ENCODE assay signal across 18 cellular contexts in the genomic region with DNA sequence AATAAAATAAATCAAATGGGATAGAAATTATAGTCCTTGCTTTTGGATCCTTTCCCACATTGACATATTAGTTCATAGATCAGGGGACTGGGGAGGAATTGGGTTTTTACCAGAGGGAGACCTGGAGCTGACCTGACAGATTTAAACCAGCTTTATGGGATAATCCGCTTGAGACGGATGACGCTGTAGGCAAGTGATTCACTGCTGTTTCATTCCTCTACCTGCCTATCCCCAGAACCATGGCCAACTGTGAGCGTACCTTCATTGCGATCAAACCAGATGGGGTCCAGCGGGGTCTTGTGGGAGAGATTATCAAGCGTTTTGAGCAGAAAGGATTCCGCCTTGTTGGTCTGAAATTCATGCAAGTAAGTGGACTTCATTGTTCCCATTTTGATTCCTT. TPM values are rescaled to one million over a fixed set of nuclear protein-coding genes. Genes with fewer than 3 reads are reported as not detected.
DNase-seq lines count a peak whose midpoint lies in the region; ATAC-seq and TF ChIP-seq lines count a peak whose summit lies in the region.
"Had no signal": no experiment of that assay in that cellular context is flagged by ENCODE, and none has a peak within 500 bp of the region (broad histone marks: within the 10 kb centered on the region; RNA-seq: fewer than 3 reads in every experiment).

No MANE protein-coding gene starts in this region.

- ATAC-seq in activated CD4-positive, alpha-beta T cell treated with anti-CD3 and anti-CD28 coated beads for 36 hours: no peak
- no peak for ATAC-seq in HG03457 (IDR thresholded peaks at IDR 0.05; ENCODE audit: unreplicated experiment)
- ATAC-seq: activated T-helper 17 cell treated with anti-CD3 and anti-CD28 coated beads, Interleukin-2, amount 50 U/mL, for 72 hours; CD8-positive, alpha-beta T cell had no signal

- H3K9me3 Mint-ChIP-seq in activated CD4-positive, alpha-beta T cell treated with anti-CD3 and anti-CD28 coated beads for 36 hours (ENCODE audit: low read depth): no peaks in the 10 kb centered on the region
- no peaks in the 10 kb centered on the region for H3K9me3 Mint-ChIP-seq in activated CD4-positive, alpha-beta T cell treated with anti-CD3 and anti-CD28 coated beads, Interleukin-2, amount 10 ng/mL, durations not matched to agents 24 days and 14 days
- H3K9me3 Mint-ChIP-seq: activated T-helper 17 cell treated with anti-CD3 and anti-CD28 coated beads, Interleukin-2, amount 50 U/mL, for 72 hours; CD8-positive, alpha-beta T cell; HFFc6; mesothelial cell of epicardium had no signal

- H3K27me3 Mint-ChIP-seq in activated CD4-positive, alpha-beta T cell treated with anti-CD3 and anti-CD28 coated beads for 36 hours: no peaks in the 10 kb centered on the region
- H3K27me3 Mint-ChIP-seq in activated CD4-positive, alpha-beta T cell treated with anti-CD3 and anti-CD28 coated beads, Interleukin-2, amount 10 ng/mL, durations not matched to agents 24 days and 14 days: no peaks in the 10 kb centered on the region
- H3K27me3 Mint-ChIP-seq: activated T-helper 17 cell treated with anti-CD3 and anti-CD28 coated beads, Interleukin-2, amount 50 U/mL, for 72 hours had no signal

- peak overlapping the region; percentile 98 for H3K4me3 ChIP-seq in HFF-Myc (replicated peaks; ENCODE audit: low read depth, low read length)
- H3K4me3 ChIP-seq in osteoblast (ENCODE audit: insufficient read depth, low read length): no peak overlapping the region
- H3K4me3 ChIP-seq: uterus had no signal

- peak overlapping the region; percentile 19 for H3K27ac Mint-ChIP-seq in activated CD4-positive, alpha-beta T cell treated with anti-CD3 and anti-CD28 coated beads for 36 hours
- no peak overlapping the region for H3K27ac Mint-ChIP-seq in activated CD4-positive, alpha-beta T cell treated with anti-CD3 and anti-CD28 coated beads, Interleukin-2, amount 10 ng/mL, durations not matched to agents 24 days and 14 days
- H3K27ac Mint-ChIP-seq: activated T-helper 17 cell treated with anti-CD3 and anti-CD28 coated beads, Interleukin-2, amount 50 U/mL, for 72 hours; CD8-positive, alpha-beta T cell; HFFc6; mesothelial cell of epicardium had no signal

- TF ChIP-seq CTCF in HFF-Myc (IDR thresholded peaks at IDR 0.05; ENCODE audit: low read depth, low read length, missing control alignments) (no peak), VCaP (conservative IDR thresholded peaks at IDR 0.05) (no peak), osteoblast (IDR thresholded peaks at IDR 0.05; ENCODE audit: extremely low read depth, low read depth, low read length) (no peak)

- peaks cover 10% of the 10 kb centered on the region for H3K4me1 Mint-ChIP-seq in activated CD4-positive, alpha-beta T cell treated with anti-CD3 and anti-CD28 coated beads for 36 hours
- H3K4me1 Mint-ChIP-seq in activated CD4-positive, alpha-beta T cell treated with anti-CD3 and anti-CD28 coated beads, Interleukin-2, amount 10 ng/mL, durations not matched to agents 24 days and 14 days: peaks cover 26% of the 10 kb centered on the region

- H3K4me1 ChIP-seq in osteoblast (ENCODE audit: insufficient read depth, low read length): peaks cover 15% of the 10 kb centered on the region
- H3K4me1 ChIP-seq: uterus had no signal

- intact Hi-C loops in activated CD4-positive, alpha-beta T cell treated with anti-CD3 and anti-CD28 coated beads for 36 hours (cut with DNase I, micrococcal nuclease): loop anchor here in 1 of 2 experiments (10.0 kb wide), 1 partner anchor 611 kb away; the partner anchor contains the start of gene SPATA20
- intact Hi-C loops in activated CD4-positive, alpha-beta T cell treated with anti-CD3 and anti-CD28 coated beads, Interleukin-2, amount 10 ng/mL, durations not matched to agents 24 days and 14 days (cut with micrococcal nuclease): no loop called here

- H3K27ac ChIP-seq in VCaP: peak overlapping the region; percentile 87; the same call in 1 of the 2 replicates
- no peak overlapping the region for H3K27ac ChIP-seq in osteoblast (ENCODE audit: low read depth, low read length)
- H3K27ac ChIP-seq: neutrophil, uterus had no signal

- H3K4me2 ChIP-seq in osteoblast (ENCODE audit: insufficient read depth, low read length): peak overlapping the region; percentile 83

- no peak overlapping the region for H2AFZ ChIP-seq in osteoblast (ENCODE audit: low read length)

- H4K20me1 ChIP-seq in osteoblast (ENCODE audit: insufficient read depth, low read length): peaks cover 14% of the 10 kb centered on the region

- DNase-seq in activated CD4-positive, alpha-beta T cell treated with anti-CD3 and anti-CD28 coated beads for 36 hours: no peak
- DNase-seq in activated CD4-positive, alpha-beta T cell treated with anti-CD3 and anti-CD28 coated beads, Interleukin-2, amount 10 ng/mL, durations not matched to agents 24 days and 14 days: no peak
- DNase-seq in HFF-Myc (ENCODE audit: extremely low read depth, low read depth) (no peak), osteoblast (ENCODE audit: insufficient read length, low spot score, missing footprints) (no peak), activated gamma-delta T cell (lab: John Stamatoyannopoulos, UW) (no peak), HPDE6-E6E7 (ENCODE audit: extremely low spot score) (no peak)
- DNase-seq: ACHN; amniotic stem cell; CD8-positive, alpha-beta T cell; cerebellar nuclear complex; HFFc6; retina; uterus had no signal

- peak overlapping the region; percentile 28 for H3K4me3 Mint-ChIP-seq in activated CD4-positive, alpha-beta T cell treated with anti-CD3 and anti-CD28 coated beads for 36 hours
- H3K4me3 Mint-ChIP-seq in activated CD4-positive, alpha-beta T cell treated with anti-CD3 and anti-CD28 coated beads, Interleukin-2, amount 10 ng/mL, durations not matched to agents 24 days and 14 days: no peak overlapping the region
- H3K4me3 Mint-ChIP-seq: activated T-helper 17 cell treated with anti-CD3 and anti-CD28 coated beads, Interleukin-2, amount 50 U/mL, for 72 hours; CD8-positive, alpha-beta T cell; HFFc6; mesothelial cell of epicardium had no signal

- POLR2A ChIA-PET in activated CD4-positive, alpha-beta T cell treated with anti-CD3 and anti-CD28 coated beads for 36 hours (lab: Charles Lee): interaction anchor here (0.7 to 3.8 kb wide), 2 partner anchors 10 to 288 kb away, joined by 3 to 23 read pairs; partner anchors contain the start of gene NME2

- H3K36me3 ChIP-seq in osteoblast (ENCODE audit: insufficient read depth, low read length): peaks cover 41% of the 10 kb centered on the region
- H3K36me3 ChIP-seq: neutrophil, uterus had no signal

- no peaks in the 10 kb centered on the region for H3K9me3 ChIP-seq in osteoblast (ENCODE audit: low read depth, low read length)
- H3K9me3 ChIP-seq: neutrophil, uterus had no signal

- H3K36me3 Mint-ChIP-seq in activated CD4-positive, alpha-beta T cell treated with anti-CD3 and anti-CD28 coated beads for 36 hours (ENCODE audit: low read depth): peaks cover 42% of the 10 kb centered on the region
- peaks cover 42% of the 10 kb centered on the region for H3K36me3 Mint-ChIP-seq in activated CD4-positive, alpha-beta T cell treated with anti-CD3 and anti-CD28 coated beads, Interleukin-2, amount 10 ng/mL, durations not matched to agents 24 days and 14 days (ENCODE audit: low read depth)

- H3K27me3 ChIP-seq in osteoblast (ENCODE audit: insufficient read depth, low read length): no peaks in the 10 kb centered on the region
- H3K27me3 ChIP-seq: neutrophil, uterus had no signal

- peaks cover 65% of the 10 kb centered on the region for H3K79me2 ChIP-seq in osteoblast (ENCODE audit: insufficient read depth, low read length)

- CTCF ChIA-PET in activated CD4-positive, alpha-beta T cell treated with anti-CD3 and anti-CD28 coated beads for 36 hours (lab: Charles Lee): interaction anchor here (0.7 to 1.4 kb wide), 4 partner anchors 9 to 155 kb away, joined by 3 to 5 read pairs (median 4); partner anchors contain the start of gene SPAG9

RNA-seq across cellular contexts. Expression of gene NME1, which starts 2.1 kb away (rescaled TPM):
- total RNA-seq in activated CD4-positive, alpha-beta T cell treated with anti-CD3 and anti-CD28 coated beads for 36 hours: 100 to 1,000 TPM; 293 to 310 TPM
- 447 and 455 TPM in 2 replicates for total RNA-seq in activated CD4-positive, alpha-beta T cell treated with anti-CD3 and anti-CD28 coated beads, Interleukin-2, amount 10 ng/mL, durations not matched to agents 24 days and 14 days
- 53.6 and 58.6 TPM in 2 replicates for total RNA-seq in osteoblast

RNA-seq across cellular contexts. Expression of gene NME2, which starts 10.8 kb away (rescaled TPM):
- 100 to 1,000 TPM; 703 to 827 TPM for total RNA-seq in activated CD4-positive, alpha-beta T cell treated with anti-CD3 and anti-CD28 coated beads for 36 hours
- 752 and 795 TPM in 2 replicates for total RNA-seq in activated CD4-positive, alpha-beta T cell treated with anti-CD3 and anti-CD28 coated beads, Interleukin-2, amount 10 ng/mL, durations not matched to agents 24 days and 14 days
- 512 and 524 TPM in 2 replicates for total RNA-seq in osteoblast

RNA-seq across cellular contexts. Expression of gene SPAG9, which starts 34.7 kb away (rescaled TPM):
- total RNA-seq in activated CD4-positive, alpha-beta T cell treated with anti-CD3 and anti-CD28 coated beads for 36 hours: 10 to 100 TPM; 48.0 to 88.2 TPM
- 47.5 and 47.7 TPM in 2 replicates for total RNA-seq in activated CD4-positive, alpha-beta T cell treated with anti-CD3 and anti-CD28 coated beads, Interleukin-2, amount 10 ng/mL, durations not matched to agents 24 days and 14 days
- 175 and 192 TPM in 2 replicates for total RNA-seq in osteoblast
